ENCODE assay signal across 6 cellular contexts in the genomic region with DNA sequence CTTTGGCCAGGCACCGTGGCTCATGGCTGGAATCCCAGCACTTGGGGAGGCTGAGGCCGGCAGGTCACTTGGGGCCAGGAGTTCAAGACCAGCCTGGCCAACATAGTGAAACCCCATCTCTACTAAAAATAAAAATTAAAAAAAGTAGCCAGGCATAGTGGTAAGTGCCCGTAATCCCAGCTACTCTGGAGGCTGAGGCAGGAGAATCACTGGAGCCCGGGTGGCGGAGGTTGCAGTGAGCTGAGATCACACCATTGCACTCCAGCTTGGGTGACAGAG. TPM values are rescaled to one million over a fixed set of nuclear protein-coding genes. Genes with fewer than 3 reads are reported as not detected.
DNase-seq lines count a peak whose midpoint lies in the region; ATAC-seq, FAIRE-seq and TF ChIP-seq lines count a peak whose summit lies in the region.
"Not testable (repeated sequence)": the region's sequence is repeated elsewhere in the genome, so short reads cannot be mapped to it uniquely, and the experiment has no call there.

No MANE protein-coding gene starts in this region.

- not testable (repeated sequence) for H3K4me1 Mint-ChIP-seq in Calu3 (ENCODE audit: low read depth, unreplicated experiment); T-helper 17 cell

- FAIRE-seq in HepG2 (lab: Jason Lieb, UNC), result not testable (repeated sequence)

- H3K9me2 ChIP-seq in Karpas-422 (replicated peaks; ENCODE audit: insufficient read depth, low read length), result not testable (repeated sequence)

- ATAC-seq in T-helper 17 cell, HepG2: not testable (repeated sequence)

- in situ Hi-C loops in HepG2 (cut with HindIII; ENCODE audit: extremely low pct_ligation_motif_present, low pct_unique_long_range_greater_than_20kb), result not testable (repeated sequence)

- TF ChIP-seq EP300 in HepG2 (IDR thresholded peaks at IDR 0.05; ENCODE audit: low read depth in 2 of 2, low read length in 2 of 2); HepG2 (CRISPR knock-in tag; IDR thresholded peaks at IDR 0.05; ENCODE audit: borderline replicate concordance): not testable (repeated sequence)

- TF ChIP-seq POLR2A in HepG2 (IDR thresholded peaks at IDR 0.05; ENCODE audit: insufficient read depth in 1 of 2, low read depth in 2 of 2, low read length in 2 of 2), result not testable (repeated sequence)

- not testable (repeated sequence) for H3K9ac ChIP-seq in BLaER1; Karpas-422 (ENCODE audit: low read length); HepG2 (ENCODE audit: insufficient read depth, low read depth, low read length)

- H3K4me1 ChIP-seq in BLaER1 (peaks cover 86% of the 10 kb centered on the region), Karpas-422 (ENCODE audit: low read length) (peaks cover 50% of the 10 kb centered on the region), HepG2 (ENCODE audit: insufficient read depth, low read length) (peaks cover 69% of the 10 kb centered on the region)

- TF ChIP-seq CTCF in Calu3 (IDR thresholded peaks at IDR 0.05; ENCODE audit: unreplicated experiment); HepG2 (CRISPR knock-in tag; IDR thresholded peaks at IDR 0.05): not testable (repeated sequence)

- not testable (repeated sequence) for H3K36me3 ChIP-seq in BLaER1; HepG2 (replicated peaks in 1 of 2; ENCODE audit: control insufficient read depth in 1 of 2, insufficient read depth in 2 of 2, low read length in 2 of 2)
- peaks cover 22% of the 10 kb centered on the region for H3K36me3 ChIP-seq in Karpas-422 (ENCODE audit: insufficient read depth, low read length)

- BruUV-seq in Calu3 (replicated peaks; lab: Mats Ljungman, UMichigan); HepG2 (replicated peaks; lab: Mats Ljungman, UMichigan): not testable (repeated sequence)

- H3K4me3 ChIP-seq in BLaER1; Karpas-422 (ENCODE audit: low read length); HepG2 (replicated peaks in 1 of 3; ENCODE audit: insufficient read depth in 1 of 3, low read depth in 2 of 3, low read length in 3 of 3): not testable (repeated sequence)

- CTCF ChIA-PET in Calu3 (lab: Charles Lee); HepG2 (lab: Yijun Ruan, JAX; ENCODE audit: low intra/inter-chr PET ratio, low total read pairs): not testable (repeated sequence)

- H3K27ac ChIP-seq in BLaER1; HepG2 (ENCODE audit: extremely low read length, insufficient read depth, low read length): not testable (repeated sequence)
- H3K27ac ChIP-seq in Karpas-422 (ENCODE audit: low read length) (peak overlapping the region; percentile 48; the same call in 1 of the 2 replicates), epithelial cell of prostate (peak overlapping the region; percentile 34)

- not testable (repeated sequence) for H3K9me3 Mint-ChIP-seq in Calu3 (ENCODE audit: low read depth, unreplicated experiment)

- 56% methylated on average over 5 of the region's 5 CpGs for WGBS in HepG2 (ENCODE audit: low lambda C conversion rate)

- not testable (repeated sequence) for H3K27me3 ChIP-seq in BLaER1; Karpas-422 (ENCODE audit: low read length)
- H3K27me3 ChIP-seq in HepG2 (ENCODE audit: control insufficient read depth in 1 of 2, insufficient read depth in 2 of 2, low read length in 2 of 2), result peaks cover 8 to 44% of the 10 kb centered on the region in 2 experiments

- peaks cover 82% of the 10 kb centered on the region for H3K36me3 Mint-ChIP-seq in Calu3 (ENCODE audit: insufficient read depth, unreplicated experiment)
- H3K36me3 Mint-ChIP-seq in T-helper 17 cell (ENCODE audit: low read depth), result not testable (repeated sequence)

- H3K4me3 Mint-ChIP-seq in Calu3 (ENCODE audit: low read depth, unreplicated experiment); T-helper 17 cell: not testable (repeated sequence)

- POLR2A ChIA-PET in HepG2 (lab: Yijun Ruan, JAX), result interaction anchor here (0.9 to 2.5 kb wide), 4 partner anchors 16 to 46 kb away, joined by 3 to 10 read pairs (median 6); no protein-coding TSS in a partner anchor

- H3K4me2 ChIP-seq in BLaER1, result peak overlapping the region; percentile 81
- H3K4me2 ChIP-seq in Karpas-422 (ENCODE audit: low read depth, low read length, poor library complexity, severe bottlenecking); HepG2 (ENCODE audit: low read depth, low read length): not testable (repeated sequence)

- H4K20me1 ChIP-seq in BLaER1 (peaks cover 27% of the 10 kb centered on the region), Karpas-422 (ENCODE audit: insufficient read depth, low read depth, low read length) (peaks cover 21% of the 10 kb centered on the region)
- not testable (repeated sequence) for H4K20me1 ChIP-seq in HepG2 (ENCODE audit: insufficient read depth, low read length)

- DNase-seq in Calu3; Karpas-422; T-helper 17 cell; epithelial cell of prostate (ENCODE audit: low read depth, low spot score); HepG2 (ENCODE audit: low spot score): not testable (repeated sequence)

- not testable (repeated sequence) for H2AFZ ChIP-seq in Karpas-422 (ENCODE audit: low read length); HepG2 (ENCODE audit: low read length)

- intact Hi-C loops in Calu3 (cut with micrococcal nuclease; ENCODE audit: unreplicated experiment), result not testable (repeated sequence)
- intact Hi-C loops in HepG2 (cut with micrococcal nuclease; ENCODE audit: unreplicated experiment), result loop anchor here (1.0 to 5.0 kb wide), 2 partner anchors 45 to 48 kb away; no protein-coding TSS in a partner anchor

- H3K27me3 Mint-ChIP-seq in Calu3 (ENCODE audit: unreplicated experiment), result peaks cover 21% of the 10 kb centered on the region
- not testable (repeated sequence) for H3K27me3 Mint-ChIP-seq in T-helper 17 cell

- H3K79me2 ChIP-seq in Karpas-422 (ENCODE audit: low read length); HepG2 (ENCODE audit: insufficient read depth, low read length): not testable (repeated sequence)

- H3K27ac Mint-ChIP-seq in Calu3 (ENCODE audit: unreplicated experiment) (peak overlapping the region; percentile 61), T-helper 17 cell (peak overlapping the region; percentile 45)

- not testable (repeated sequence) for H3K9me3 ChIP-seq in BLaER1; Karpas-422 (ENCODE audit: low read length); T-helper 17 cell (ENCODE audit: control insufficient read depth, low read length, poor library complexity, severe bottlenecking); HepG2 (ENCODE audit: low read length)

- TF ChIP-seq RAD21 in HepG2 (CRISPR knock-in tag; IDR thresholded peaks at IDR 0.05), result not testable (repeated sequence)

RNA-seq across cellular contexts. Expression of gene SLC7A5, which starts 43.5 kb away (rescaled TPM):
- 379 and 501 TPM in 2 replicates for total RNA-seq in Calu3 (2022)
- 163 and 177 TPM in 2 replicates for total RNA-seq in Karpas-422 (2014; rRNA removed; shearing (Covaris generic); ENCODE audit: low replicate concordance)
- total RNA-seq in T-helper 17 cell, result 10 to 100 TPM; 50.4 to 53.9 TPM
- 84.4 and 155 TPM in 2 replicates for total RNA-seq in HepG2 (2016; rRNA removed; fragmentation: Illumina TruSeq; extraction: Trizol)
- 20.4 and 21.0 TPM in 2 replicates for total RNA-seq in HepG2 (2016; cell fraction: cytosol; rRNA removed; fragmentation: Illumina TruSeq; extraction: Trizol; ENCODE audit: low read depth)
- 65.4 and 165 TPM in 2 replicates for total RNA-seq in HepG2 (2016; cell fraction: insoluble cytoplasmic fraction; rRNA removed; fragmentation: Illumina TruSeq; extraction: Trizol)
- total RNA-seq in HepG2 (2016; cell fraction: membrane; rRNA removed; fragmentation: Illumina TruSeq; extraction: Trizol), result 76.8 and 82.0 TPM in 2 replicates
- 144 and 171 TPM in 2 replicates for total RNA-seq in HepG2 (2016; cell fraction: nucleus; rRNA removed; fragmentation: Illumina TruSeq; extraction: Trizol)
- 79.6 and 84.0 TPM in 2 replicates for polyA plus RNA-seq in HepG2 (2011; rRNA removed)
- polyA plus RNA-seq in HepG2 (2011; cell fraction: cytosol; rRNA removed), result 58.4 and 80.8 TPM in 2 replicates
- polyA plus RNA-seq in HepG2 (2011; cell fraction: nucleus; rRNA removed), result 118 and 147 TPM in 2 replicates
- 135 and 207 TPM in 2 replicates for polyA plus RNA-seq in HepG2 (2012)
- 17.8 and 19.1 TPM in 2 replicates for polyA plus RNA-seq in HepG2 (2016; cell fraction: cytosol; fragmentation: Illumina TruSeq; extraction: Trizol; ENCODE audit: low read depth)
- 93.2 and 121 TPM in 2 replicates for polyA plus RNA-seq in HepG2 (2016; cell fraction: insoluble cytoplasmic fraction; fragmentation: Illumina TruSeq; extraction: Trizol; ENCODE audit: low read depth)
- polyA plus RNA-seq in HepG2 (2016; cell fraction: membrane; fragmentation: Illumina TruSeq; extraction: Trizol; ENCODE audit: low read depth), result 56.5 and 59.3 TPM in 2 replicates
- 307 and 313 TPM in 2 replicates for polyA plus RNA-seq in HepG2 (2016; cell fraction: nucleus; fragmentation: Illumina TruSeq; extraction: Trizol; ENCODE audit: insufficient read depth, low read depth)
- polyA minus RNA-seq in HepG2 (2011; rRNA and poly(A)+ RNA removed; ENCODE audit: low replicate concordance), result 157 and 170 TPM in 2 replicates
- polyA minus RNA-seq in HepG2 (2011; cell fraction: cytosol; rRNA and poly(A)+ RNA removed), result 88.7 and 88.8 TPM in 2 replicates
- polyA minus RNA-seq in HepG2 (2011; cell fraction: nucleus; rRNA and poly(A)+ RNA removed), result 35.7 and 42.5 TPM in 2 replicates

RNA-seq across cellular contexts. Expression of gene KLHDC4, which starts 60.0 kb away (rescaled TPM):
- total RNA-seq in Calu3 (2022) (106 and 109 TPM in 2 replicates), T-helper 17 cell (10 to 100 TPM; 67.7 to 93.3 TPM), HepG2 (2016; rRNA removed; fragmentation: Illumina TruSeq; extraction: Trizol) (26.7 and 31.8 TPM in 2 replicates)
- total RNA-seq in Karpas-422 (2014; rRNA removed; shearing (Covaris generic); ENCODE audit: low replicate concordance), result 21.1 and 30.1 TPM in 2 replicates
- total RNA-seq in HepG2 (2016; cell fraction: cytosol; rRNA removed; fragmentation: Illumina TruSeq; extraction: Trizol; ENCODE audit: low read depth), result 19.6 and 21.0 TPM in 2 replicates
- total RNA-seq in HepG2 (2016; cell fraction: insoluble cytoplasmic fraction; rRNA removed; fragmentation: Illumina TruSeq; extraction: Trizol), result 27.2 and 34.0 TPM in 2 replicates
- total RNA-seq in HepG2 (2016; cell fraction: membrane; rRNA removed; fragmentation: Illumina TruSeq; extraction: Trizol), result 12.7 and 13.0 TPM in 2 replicates
- 35.2 and 38.5 TPM in 2 replicates for total RNA-seq in HepG2 (2016; cell fraction: nucleus; rRNA removed; fragmentation: Illumina TruSeq; extraction: Trizol)
- polyA plus RNA-seq in HepG2 (2011; rRNA removed), result 18.7 and 22.7 TPM in 2 replicates
- 8.9 and 14.1 TPM in 2 replicates for polyA plus RNA-seq in HepG2 (2011; cell fraction: cytosol; rRNA removed)
- polyA plus RNA-seq in HepG2 (2011; cell fraction: nucleus; rRNA removed), result 122 TPM in 2 replicates
- 24.2 and 33.3 TPM in 2 replicates for polyA plus RNA-seq in HepG2 (2012)
- polyA plus RNA-seq in HepG2 (2016; cell fraction: cytosol; fragmentation: Illumina TruSeq; extraction: Trizol; ENCODE audit: low read depth), result 3.6 TPM in 2 replicates
- 25.4 and 27.5 TPM in 2 replicates for polyA plus RNA-seq in HepG2 (2016; cell fraction: insoluble cytoplasmic fraction; fragmentation: Illumina TruSeq; extraction: Trizol; ENCODE audit: low read depth)
- polyA plus RNA-seq in HepG2 (2016; cell fraction: membrane; fragmentation: Illumina TruSeq; extraction: Trizol; ENCODE audit: low read depth), result 6.5 and 8.9 TPM in 2 replicates
- 82.6 and 96.2 TPM in 2 replicates for polyA plus RNA-seq in HepG2 (2016; cell fraction: nucleus; fragmentation: Illumina TruSeq; extraction: Trizol; ENCODE audit: insufficient read depth, low read depth)
- polyA minus RNA-seq in HepG2 (2011; rRNA and poly(A)+ RNA removed; ENCODE audit: low replicate concordance), result 24.4 and 42.1 TPM in 2 replicates
- polyA minus RNA-seq in HepG2 (2011; cell fraction: cytosol; rRNA and poly(A)+ RNA removed), result 8.9 and 11.7 TPM in 2 replicates
- 42.6 and 46.6 TPM in 2 replicates for polyA minus RNA-seq in HepG2 (2011; cell fraction: nucleus; rRNA and poly(A)+ RNA removed)
